Comparison of ENCODE assay signal across 1 cellular context in the genomic region with DNA sequence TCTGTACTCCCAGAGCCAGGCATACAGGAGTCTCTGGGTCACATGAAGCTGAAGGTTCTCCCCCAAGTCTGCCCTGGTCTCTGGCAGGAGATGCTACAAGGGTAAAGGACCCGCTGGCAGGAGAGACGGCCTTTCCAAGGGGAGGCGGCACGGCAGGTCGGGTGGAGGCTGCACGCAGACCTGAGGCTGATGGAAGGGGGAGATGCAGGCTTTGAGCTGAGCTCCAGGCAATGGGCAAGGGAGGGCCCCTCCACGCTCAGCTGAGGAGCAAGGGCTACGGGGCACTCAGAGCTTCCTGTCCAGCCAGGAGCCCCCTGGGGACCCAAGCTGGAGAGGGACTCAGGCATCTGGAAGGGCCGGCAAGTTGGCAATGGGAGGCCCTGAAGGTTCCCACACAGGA.
A peak's percentile ranks its signal among the peaks of the same experiment; 100 is the strongest.
TF ChIP-seq lines count a peak whose summit lies in the region.

No MANE protein-coding gene starts in this region.

TF ChIP-seq in HepG2, 621 proteins besides CTCF, POLR2A, EP300 and RAD21:
- TF ChIP-seq AGO2 (optimal IDR thresholded peaks at IDR 0.05; ENCODE audit: low read depth, low read length) (peak; percentile 79), RBFOX2 (IDR thresholded peaks at IDR 0.05; ENCODE audit: low read depth, low read length) (0 out of 2 replicates have a peak, but pooled peaks have one; percentile 33), DMAP1 (CRISPR knock-in tag; IDR thresholded peaks at IDR 0.05) (no peak), NAIF1 (CRISPR knock-in tag; IDR thresholded peaks at IDR 0.05; ENCODE audit: borderline replicate concordance) (no peak)
